ENCODE assay signal across 1 cellular context in genomic region chr16:89921699-89922476, GRCh38.
A peak's percentile ranks its signal among the peaks of the same experiment; 100 is the strongest.
TF ChIP-seq lines count a peak whose summit lies in the region.

No MANE protein-coding gene starts in this region.

TF ChIP-seq in HepG2, 621 proteins besides CTCF, POLR2A, EP300 and RAD21 (continued from another document):
- TF ChIP-seq ZMAT3 (CRISPR knock-in tag; conservative IDR thresholded peaks at IDR 0.05), result peak; percentile 80; the same call in 1 of the 2 replicates
- TF ChIP-seq ZC3H13 (CRISPR knock-in tag; IDR thresholded peaks at IDR 0.05), result peak; percentile 30; the same call in 1 of the 2 replicates
- TF ChIP-seq SRSF1 (optimal IDR thresholded peaks at IDR 0.05; ENCODE audit: low read depth, low read length), result peak; percentile 23
- no peak for TF ChIP-seq LCORL (IDR thresholded peaks at IDR 0.05)
- TF ChIP-seq LCORL (CRISPR knock-in tag; IDR thresholded peaks at IDR 0.05), result peak; percentile 85
- no peak for TF ChIP-seq ZBTB43 (CRISPR knock-in tag; conservative IDR thresholded peaks at IDR 0.05)
- TF ChIP-seq, protein P1, sequence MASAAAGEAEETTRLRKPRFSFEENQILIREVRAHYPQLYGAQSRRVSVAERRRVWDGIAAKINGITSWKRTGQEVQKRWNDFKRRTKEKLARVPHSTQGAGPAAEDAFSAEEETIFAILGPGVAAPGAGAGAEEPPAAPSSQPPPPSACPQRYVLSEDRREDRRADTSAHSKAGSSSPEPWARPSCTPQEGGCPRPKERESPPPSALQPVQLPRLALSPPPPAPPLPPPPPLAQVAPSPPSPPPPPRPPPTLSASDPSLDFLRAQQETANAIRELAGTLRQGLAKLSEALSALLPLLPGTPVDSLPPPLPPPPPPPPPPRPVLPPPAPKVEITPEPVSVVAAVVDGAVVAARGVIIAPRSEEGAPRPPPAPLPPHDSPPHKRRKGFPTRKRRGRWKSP (CRISPR knock-in tag; IDR thresholded peaks at IDR 0.05), result peak; percentile 93
- TF ChIP-seq NPAS2 (CRISPR knock-in tag; IDR thresholded peaks at IDR 0.05; ENCODE audit: borderline replicate concordance), result no peak
- peak in 1 of 2 experiments; percentile 61; a peak in 2 of 4 replicates for TF ChIP-seq KLF16 (CRISPR knock-in tag; IDR thresholded peaks at IDR 0.05)
- peak; percentile 20; the same call in 1 of the 2 replicates for TF ChIP-seq CBX5 (CRISPR knock-in tag; IDR thresholded peaks at IDR 0.05; ENCODE audit: borderline replicate concordance)
- no peak for TF ChIP-seq ZNF101 (CRISPR knock-in tag; IDR thresholded peaks at IDR 0.05; ENCODE audit: borderline replicate concordance, low read depth)
- peak; percentile 64; the same call in 1 of the 2 replicates for TF ChIP-seq ZNF205 (CRISPR knock-in tag; IDR thresholded peaks at IDR 0.05)
- TF ChIP-seq, protein P2, sequence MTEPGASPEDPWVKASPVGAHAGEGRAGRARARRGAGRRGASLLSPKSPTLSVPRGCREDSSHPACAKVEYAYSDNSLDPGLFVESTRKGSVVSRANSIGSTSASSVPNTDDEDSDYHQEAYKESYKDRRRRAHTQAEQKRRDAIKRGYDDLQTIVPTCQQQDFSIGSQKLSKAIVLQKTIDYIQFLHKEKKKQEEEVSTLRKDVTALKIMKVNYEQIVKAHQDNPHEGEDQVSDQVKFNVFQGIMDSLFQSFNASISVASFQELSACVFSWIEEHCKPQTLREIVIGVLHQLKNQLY (CRISPR knock-in tag; IDR thresholded peaks at IDR 0.05), result 0 out of 2 replicates have a peak, but pooled peaks have one; percentile 23
- TF ChIP-seq HES4 (CRISPR knock-in tag; IDR thresholded peaks at IDR 0.05; ENCODE audit: borderline replicate concordance), result no peak
- no peak for TF ChIP-seq TP53 (CRISPR knock-in tag; conservative IDR thresholded peaks at IDR 0.05)
- TF ChIP-seq KDM6A (CRISPR knock-in tag; IDR thresholded peaks at IDR 0.05; ENCODE audit: low read depth), result no peak
- TF ChIP-seq TMF1 (CRISPR knock-in tag; IDR thresholded peaks at IDR 0.05; ENCODE audit: low read depth), result no peak
- TF ChIP-seq, protein P3, sequence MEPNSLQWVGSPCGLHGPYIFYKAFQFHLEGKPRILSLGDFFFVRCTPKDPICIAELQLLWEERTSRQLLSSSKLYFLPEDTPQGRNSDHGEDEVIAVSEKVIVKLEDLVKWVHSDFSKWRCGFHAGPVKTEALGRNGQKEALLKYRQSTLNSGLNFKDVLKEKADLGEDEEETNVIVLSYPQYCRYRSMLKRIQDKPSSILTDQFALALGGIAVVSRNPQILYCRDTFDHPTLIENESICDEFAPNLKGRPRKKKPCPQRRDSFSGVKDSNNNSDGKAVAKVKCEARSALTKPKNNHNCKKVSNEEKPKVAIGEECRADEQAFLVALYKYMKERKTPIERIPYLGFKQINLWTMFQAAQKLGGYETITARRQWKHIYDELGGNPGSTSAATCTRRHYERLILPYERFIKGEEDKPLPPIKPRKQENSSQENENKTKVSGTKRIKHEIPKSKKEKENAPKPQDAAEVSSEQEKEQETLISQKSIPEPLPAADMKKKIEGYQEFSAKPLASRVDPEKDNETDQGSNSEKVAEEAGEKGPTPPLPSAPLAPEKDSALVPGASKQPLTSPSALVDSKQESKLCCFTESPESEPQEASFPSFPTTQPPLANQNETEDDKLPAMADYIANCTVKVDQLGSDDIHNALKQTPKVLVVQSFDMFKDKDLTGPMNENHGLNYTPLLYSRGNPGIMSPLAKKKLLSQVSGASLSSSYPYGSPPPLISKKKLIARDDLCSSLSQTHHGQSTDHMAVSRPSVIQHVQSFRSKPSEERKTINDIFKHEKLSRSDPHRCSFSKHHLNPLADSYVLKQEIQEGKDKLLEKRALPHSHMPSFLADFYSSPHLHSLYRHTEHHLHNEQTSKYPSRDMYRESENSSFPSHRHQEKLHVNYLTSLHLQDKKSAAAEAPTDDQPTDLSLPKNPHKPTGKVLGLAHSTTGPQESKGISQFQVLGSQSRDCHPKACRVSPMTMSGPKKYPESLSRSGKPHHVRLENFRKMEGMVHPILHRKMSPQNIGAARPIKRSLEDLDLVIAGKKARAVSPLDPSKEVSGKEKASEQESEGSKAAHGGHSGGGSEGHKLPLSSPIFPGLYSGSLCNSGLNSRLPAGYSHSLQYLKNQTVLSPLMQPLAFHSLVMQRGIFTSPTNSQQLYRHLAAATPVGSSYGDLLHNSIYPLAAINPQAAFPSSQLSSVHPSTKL (CRISPR knock-in tag; IDR thresholded peaks at IDR 0.05), result peak; percentile 49; the same call in 1 of the 2 replicates
- TF ChIP-seq ZSCAN30 (CRISPR knock-in tag; IDR thresholded peaks at IDR 0.05), result peak; percentile 14; the same call in 1 of the 2 replicates
- TF ChIP-seq, protein P4, sequence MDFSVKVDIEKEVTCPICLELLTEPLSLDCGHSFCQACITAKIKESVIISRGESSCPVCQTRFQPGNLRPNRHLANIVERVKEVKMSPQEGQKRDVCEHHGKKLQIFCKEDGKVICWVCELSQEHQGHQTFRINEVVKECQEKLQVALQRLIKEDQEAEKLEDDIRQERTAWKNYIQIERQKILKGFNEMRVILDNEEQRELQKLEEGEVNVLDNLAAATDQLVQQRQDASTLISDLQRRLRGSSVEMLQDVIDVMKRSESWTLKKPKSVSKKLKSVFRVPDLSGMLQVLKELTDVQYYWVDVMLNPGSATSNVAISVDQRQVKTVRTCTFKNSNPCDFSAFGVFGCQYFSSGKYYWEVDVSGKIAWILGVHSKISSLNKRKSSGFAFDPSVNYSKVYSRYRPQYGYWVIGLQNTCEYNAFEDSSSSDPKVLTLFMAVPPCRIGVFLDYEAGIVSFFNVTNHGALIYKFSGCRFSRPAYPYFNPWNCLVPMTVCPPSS (IDR thresholded peaks at IDR 0.05), result no peak
- TF ChIP-seq SYNCRIP (IDR thresholded peaks at IDR 0.05; ENCODE audit: insufficient read depth, low read depth, low read length), result no peak
- no peak for TF ChIP-seq ZNF276 (CRISPR knock-in tag; IDR thresholded peaks at IDR 0.05; ENCODE audit: low read depth)
- TF ChIP-seq, protein P5, sequence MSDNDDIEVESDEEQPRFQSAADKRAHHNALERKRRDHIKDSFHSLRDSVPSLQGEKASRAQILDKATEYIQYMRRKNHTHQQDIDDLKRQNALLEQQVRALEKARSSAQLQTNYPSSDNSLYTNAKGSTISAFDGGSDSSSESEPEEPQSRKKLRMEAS (IDR thresholded peaks at IDR 0.05), result no peak
- TF ChIP-seq GLI4 (CRISPR knock-in tag; IDR thresholded peaks at IDR 0.05; ENCODE audit: borderline replicate concordance), result peak; percentile 13; the same call in 1 of the 2 replicates
- no peak for TF ChIP-seq HMGXB3 (CRISPR knock-in tag; IDR thresholded peaks at IDR 0.05; ENCODE audit: borderline replicate concordance)
- peak; percentile 87 for TF ChIP-seq ZNF331 (CRISPR knock-in tag; IDR thresholded peaks at IDR 0.05)
- TF ChIP-seq CREB1 (IDR thresholded peaks at IDR 0.05), result no peak
- TF ChIP-seq CREB1 (CRISPR knock-in tag; IDR thresholded peaks at IDR 0.05), result no peak
- TF ChIP-seq ZNF232 (CRISPR knock-in tag; IDR thresholded peaks at IDR 0.05; ENCODE audit: borderline replicate concordance), result peak; percentile 39; the same call in 1 of the 2 replicates
- no peak; the same call in 1 of the 2 replicates for TF ChIP-seq NFYB (CRISPR knock-in tag; IDR thresholded peaks at IDR 0.05)
- TF ChIP-seq ZNF234 (CRISPR knock-in tag; conservative IDR thresholded peaks at IDR 0.05), result no peak
- no peak for TF ChIP-seq ZBTB37 (CRISPR knock-in tag; IDR thresholded peaks at IDR 0.05)
- peak; percentile 73; the same call in 1 of the 2 replicates for TF ChIP-seq ZNF350 (CRISPR knock-in tag; IDR thresholded peaks at IDR 0.05; ENCODE audit: borderline replicate concordance, low read depth)
- TF ChIP-seq SUZ12 (IDR thresholded peaks at IDR 0.05; ENCODE audit: low read depth, low read length), result no peak
- 0 out of 2 replicates have a peak, but pooled peaks have one; percentile 85 for TF ChIP-seq THYN1 (CRISPR knock-in tag; IDR thresholded peaks at IDR 0.05; ENCODE audit: borderline replicate concordance, low read depth)
